1 cellular context compared by ENCODE assay signal in genomic region chr9:127771570-127772189, GRCh38.
TF ChIP-seq lines count a peak whose summit lies in the region.

No MANE protein-coding gene starts in this region.

TF ChIP-seq in IMR-90, 13 proteins besides CTCF, POLR2A, EP300 and RAD21:
- TF ChIP-seq USF2 (IDR thresholded peaks at IDR 0.05; ENCODE audit: low read depth, low read length) (no peak), ELK1 (IDR thresholded peaks at IDR 0.05; ENCODE audit: borderline replicate concordance, low read depth, low read length) (no peak), MAZ (IDR thresholded peaks at IDR 0.05; ENCODE audit: borderline replicate concordance, low read depth, low read length) (no peak), BHLHE40 (IDR thresholded peaks at IDR 0.05; ENCODE audit: low read depth, low read length) (no peak), RFX5 (IDR thresholded peaks at IDR 0.05; ENCODE audit: low read depth, low read length) (no peak), MAFK (IDR thresholded peaks at IDR 0.05; ENCODE audit: low read depth, low read length) (no peak), MXI1 (IDR thresholded peaks at IDR 0.05; ENCODE audit: borderline replicate concordance, low read depth, low read length) (no peak), RCOR1 (IDR thresholded peaks at IDR 0.05; ENCODE audit: insufficient replicate concordance, low read length) (no peak), FOS (IDR thresholded peaks at IDR 0.05; ENCODE audit: low read depth, low read length) (no peak), CHD1 (IDR thresholded peaks at IDR 0.05; ENCODE audit: low read depth, low read length) (no peak), NFE2L2 (IDR thresholded peaks at IDR 0.05; ENCODE audit: low read depth, low read length) (no peak), CEBPB (IDR thresholded peaks at IDR 0.05; ENCODE audit: low read depth, low read length) (no peak), SMC3 (IDR thresholded peaks at IDR 0.05; ENCODE audit: low read depth, low read length) (no peak)
